1 cellular context compared by ENCODE assay signal in genomic region chr15:38539008-38539343, GRCh38.
TF ChIP-seq lines count a peak whose summit lies in the region.

No MANE protein-coding gene starts in this region.

TF ChIP-seq in IMR-90, 13 proteins besides CTCF, POLR2A, EP300 and RAD21:
- TF ChIP-seq MAZ (IDR thresholded peaks at IDR 0.05; ENCODE audit: borderline replicate concordance, low read depth, low read length) = no peak
- no peak for TF ChIP-seq ELK1 (IDR thresholded peaks at IDR 0.05; ENCODE audit: borderline replicate concordance, low read depth, low read length)
TF ChIP-seq in IMR-90: peak in this region for 0.
